20 cellular contexts compared by ENCODE assay signal in genomic region chr2:172394008-172394407, GRCh38. TPM values are rescaled to one million over a fixed set of nuclear protein-coding genes. Genes with fewer than 3 reads are reported as not detected.
A peak's percentile ranks its signal among the peaks of the same experiment; 100 is the strongest.
DNase-seq lines count a peak whose midpoint lies in the region; ATAC-seq and TF ChIP-seq lines count a peak whose summit lies in the region.
"Had no signal": no experiment of that assay in that cellular context is flagged by ENCODE, and none has a peak within 500 bp of the region (broad histone marks: within the 10 kb centered on the region; RNA-seq: fewer than 3 reads in every experiment).

No MANE protein-coding gene starts in this region.

- H3K4me1 ChIP-seq in GM23248 (ENCODE audit: insufficient read depth) (0 out of 2 replicates have a peak, but pooled peaks cover 5% of the 10 kb centered on the region), ascending aorta (peaks cover 10 to 14% of the 10 kb centered on the region in 2 donors), neural progenitor cell (peaks cover 15% of the 10 kb centered on the region)

- peaks cover 5% of the 10 kb centered on the region for H3K27me3 Mint-ChIP-seq in neural progenitor cell (ENCODE audit: insufficient read depth, low read depth)
- H3K27me3 Mint-ChIP-seq: effector memory CD8-positive, alpha-beta T cell; stimulated activated naive CD8-positive, alpha-beta T cell treated with anti-CD3 and anti-CD28 coated beads, Interleukin-15, amount 100 ng/mL, for 72 hours had no signal

- H3F3A ChIP-seq in GM23248 (ENCODE audit: insufficient read depth): no peaks in the 10 kb centered on the region
- H3F3A ChIP-seq in neural progenitor cell (ENCODE audit: low read depth): no peaks in the 10 kb centered on the region

- H3K9me3 ChIP-seq in GM23248 (ENCODE audit: low read depth) (no peaks in the 10 kb centered on the region), ascending aorta (no peaks in the 10 kb centered on the region), neural progenitor cell (ENCODE audit: low read depth) (no peaks in the 10 kb centered on the region)
- H3K9me3 ChIP-seq: HAP-1, lower lobe of right lung had no signal

- H3K27ac ChIP-seq in GM23248 (no peak overlapping the region), ascending aorta (peak overlapping the region; percentile 71 to 82), neural progenitor cell (no peak overlapping the region)
- H3K27ac ChIP-seq: cardiac muscle cell, lower lobe of right lung had no signal

- H2AFZ ChIP-seq in GM23248 (peak overlapping the region; percentile 34), neural progenitor cell (replicated peaks) (peak overlapping the region; percentile 50)

- no peaks in the 10 kb centered on the region for H4K20me1 ChIP-seq in GM23248 (ENCODE audit: insufficient read depth)
- no peaks in the 10 kb centered on the region for H4K20me1 ChIP-seq in neural progenitor cell (ENCODE audit: low read depth)

- H3K9ac ChIP-seq in GM23248: no peak overlapping the region
- H3K9ac ChIP-seq in neural progenitor cell: no peak overlapping the region

- H3K4me3 ChIP-seq in AG09309 (ENCODE audit: control insufficient read depth, low read depth, low read length) (no peak overlapping the region), GM23248 (no peak overlapping the region), ascending aorta (peak overlapping the region in 1 of 2 donors; percentile 19), neural progenitor cell (no peak overlapping the region)
- H3K4me3 ChIP-seq: cardiac muscle cell, HAP-1, lower lobe of right lung had no signal

- no peaks in the 10 kb centered on the region for H3K36me3 Mint-ChIP-seq in neural progenitor cell
- H3K36me3 Mint-ChIP-seq: naive thymus-derived CD4-positive, alpha-beta T cell had no signal

- no peak overlapping the region for H3K27ac Mint-ChIP-seq in neural progenitor cell
- H3K27ac Mint-ChIP-seq: activated CD8-positive, alpha-beta T cell treated with anti-CD3 and anti-CD28 coated beads, Interleukin-2, amount 10 ng/mL, durations not matched to agents 7 days and 5 days; effector memory CD8-positive, alpha-beta T cell; naive thymus-derived CD4-positive, alpha-beta T cell; stimulated activated naive CD8-positive, alpha-beta T cell treated with anti-CD3 and anti-CD28 coated beads, Interleukin-15, amount 100 ng/mL, for 72 hours had no signal

- no peak overlapping the region for H3K4me3 Mint-ChIP-seq in neural progenitor cell
- H3K4me3 Mint-ChIP-seq: activated CD8-positive, alpha-beta T cell treated with anti-CD3 and anti-CD28 coated beads, Interleukin-2, amount 10 ng/mL, durations not matched to agents 7 days and 5 days; effector memory CD8-positive, alpha-beta T cell; naive thymus-derived CD4-positive, alpha-beta T cell; stimulated activated naive CD8-positive, alpha-beta T cell treated with anti-CD3 and anti-CD28 coated beads, Interleukin-15, amount 100 ng/mL, for 72 hours had no signal

- DNase-seq in AG09309 (ENCODE audit: low read depth) (peak; percentile 18), GM23248 (no peak), ascending aorta (ENCODE audit: low spot score in 2 of 2) (no peak), neural progenitor cell (ENCODE audit: low spot score) (no peak), NCI-H226 (no peak)
- DNase-seq in effector CD4-positive, alpha-beta T cell: no peak
- DNase-seq: activated CD8-positive, alpha-beta T cell treated with anti-CD3 and anti-CD28 coated beads, Interleukin-2, amount 10 ng/mL, durations not matched to agents 7 days and 5 days; DMS 273 treated with DMSO at 0.1 percent for 48 hours; effector memory CD8-positive, alpha-beta T cell; lower lobe of right lung; naive thymus-derived CD4-positive, alpha-beta T cell; NCI-H2081 treated with DMSO at 0.1 percent for 48 hours; NCI-H524 treated with DMSO at 0.1 percent for 48 hours; PC-3; stimulated activated naive CD8-positive, alpha-beta T cell treated with anti-CD3 and anti-CD28 coated beads, Interleukin-15, amount 100 ng/mL, for 72 hours had no signal

- ATAC-seq in GM21423 (IDR thresholded peaks at IDR 0.05; ENCODE audit: unreplicated experiment): no peak
- no peak for ATAC-seq in HG03432 (IDR thresholded peaks at IDR 0.05; ENCODE audit: unreplicated experiment)
- ATAC-seq: activated CD8-positive, alpha-beta T cell treated with anti-CD3 and anti-CD28 coated beads, Interleukin-2, amount 10 ng/mL, durations not matched to agents 7 days and 5 days; effector memory CD8-positive, alpha-beta T cell; lower lobe of right lung; naive thymus-derived CD4-positive, alpha-beta T cell; PC-3; SK-N-SH treated with all-trans-retinoic acid at 6 μM for 48 hours; stimulated activated naive CD8-positive, alpha-beta T cell treated with anti-CD3 and anti-CD28 coated beads, Interleukin-15, amount 100 ng/mL, for 72 hours had no signal

- H3K9me3 Mint-ChIP-seq in neural progenitor cell: no peaks in the 10 kb centered on the region
- H3K9me3 Mint-ChIP-seq: effector memory CD8-positive, alpha-beta T cell; naive thymus-derived CD4-positive, alpha-beta T cell; stimulated activated naive CD8-positive, alpha-beta T cell treated with anti-CD3 and anti-CD28 coated beads, Interleukin-15, amount 100 ng/mL, for 72 hours had no signal

- H3K36me3 ChIP-seq in GM23248 (ENCODE audit: low read depth): no peaks in the 10 kb centered on the region
- H3K36me3 ChIP-seq in ascending aorta: no peaks in the 10 kb centered on the region
- no peaks in the 10 kb centered on the region for H3K36me3 ChIP-seq in neural progenitor cell
- H3K36me3 ChIP-seq: cardiac muscle cell, HAP-1, lower lobe of right lung had no signal

- no peaks in the 10 kb centered on the region for H3K79me2 ChIP-seq in GM23248 (ENCODE audit: insufficient read depth)
- no peaks in the 10 kb centered on the region for H3K79me2 ChIP-seq in neural progenitor cell (ENCODE audit: low read depth)

- TF ChIP-seq CTCF in AG09309 (IDR thresholded peaks at IDR 0.05; ENCODE audit: control insufficient read depth, insufficient read depth, low read depth, low read length, missing control alignments): no peak
- TF ChIP-seq CTCF in ascending aorta (IDR thresholded peaks at IDR 0.05): no peak
- TF ChIP-seq CTCF in neural progenitor cell (IDR thresholded peaks at IDR 0.05): no peak

- intact Hi-C loops in ascending aorta (cut with DNase I): no loop called here

- H3K4me2 ChIP-seq in GM23248 (ENCODE audit: unreplicated experiment) (no peak overlapping the region), neural progenitor cell (no peak overlapping the region)

- in situ Hi-C loops in GM23248 (cut with MboI): no loop called here

- peaks cover 12% of the 10 kb centered on the region for H3K4me1 Mint-ChIP-seq in neural progenitor cell

- H3K9me2 ChIP-seq in GM23248 (ENCODE audit: insufficient read depth): no peaks in the 10 kb centered on the region

- H3K27me3 ChIP-seq in GM23248 (replicated peaks; ENCODE audit: insufficient read depth) (no peaks in the 10 kb centered on the region), ascending aorta (no peaks in the 10 kb centered on the region), neural progenitor cell (no peaks in the 10 kb centered on the region)
- H3K27me3 ChIP-seq: cardiac muscle cell had no signal

- WGBS in GM23248 (ENCODE audit: low coverage in 1 of 2, low lambda C conversion rate in 2 of 2, missing lambda C conversion rate in 2 of 2), 2 experiments: 48 to 49% methylated on average over 2 of the region's 2 CpGs

RNA-seq across cellular contexts. Expression of gene ITGA6, which starts 33.4 kb away (rescaled TPM):
- 45.4 and 47.7 TPM in 2 replicates for total RNA-seq in GM23248 (2014; rRNA removed; shearing (Covaris generic))
- polyA plus RNA-seq in GM23248 (2016; fragmentation: Nextera tagmentation; extraction: Ambion mirVana): 18.9 and 20.3 TPM in 2 replicates
- 40.7 TPM for total RNA-seq in ascending aorta
- total RNA-seq in neural progenitor cell (ENCODE audit: low replicate concordance): 97.2 and 161 TPM in 2 replicates

Comparison
In these comparisons a context has a peak if more than half of its experiments do, and no peak if none do; other contexts are left out.
1. H3K27ac ChIP-seq: peak in ascending aorta (2 of 2); none in GM23248 (single experiment) and neural progenitor cell (single experiment).